In genomic region chr2:25376750-25377621, GRCh38 we compare ENCODE assay signal across 8 cellular contexts. TPM values are rescaled to one million over a fixed set of nuclear protein-coding genes. Genes with fewer than 3 reads are reported as not detected.
A peak's percentile ranks its signal among the peaks of the same experiment; 100 is the strongest.
DNase-seq lines count a peak whose midpoint lies in the region; TF ChIP-seq lines count a peak whose summit lies in the region.

No MANE protein-coding gene starts in this region.

- no peak overlapping the region for H2BK12ac ChIP-seq in H9 (ENCODE audit: insufficient read length, low read depth, low read length)

- peak overlapping the region; percentile 20 to 79 (median 61); a peak in 3 of 7 replicates for H3K27ac Mint-ChIP-seq in H9
- peak overlapping the region; percentile 57 for H3K27ac Mint-ChIP-seq in neural progenitor cell

- H3K4ac ChIP-seq in H9 (ENCODE audit: low read depth, low read length): no peak overlapping the region

- H3K27ac ChIP-seq in H9 (ENCODE audit: insufficient read length, low read depth, low read length) (no peak overlapping the region), neural progenitor cell (no peak overlapping the region), stomach (peak overlapping the region in 4 of 5 donors; percentile 37 to 71 (median 60))

- no peak overlapping the region for H3K56ac ChIP-seq in H9 (ENCODE audit: insufficient read length, low read depth, low read length)

- H3K27me3 Mint-ChIP-seq in H9 (ENCODE audit: low read depth) (peaks cover 41% of the 10 kb centered on the region), neural progenitor cell (ENCODE audit: insufficient read depth, low read depth) (peaks cover 13% of the 10 kb centered on the region)

- no peak overlapping the region for H3K9ac ChIP-seq in H9 (ENCODE audit: extremely low read depth, insufficient read length, low read length)
- H3K9ac ChIP-seq in neural progenitor cell: no peak overlapping the region

- no peaks in the 10 kb centered on the region for H3K23me2 ChIP-seq in H9 (ENCODE audit: insufficient read length, low read depth, low read length, poor library complexity, severe bottlenecking)

- H3K4me1 Mint-ChIP-seq in H9 (peaks cover 21 to 24% of the 10 kb centered on the region in 2 experiments), neural progenitor cell (peaks cover 34% of the 10 kb centered on the region)

- H2AK5ac ChIP-seq in H9 (ENCODE audit: insufficient read length, low read length): no peak overlapping the region

- peak overlapping the region; percentile 39 for H3K4me3 ChIP-seq in fibroblast of the aortic adventitia (ENCODE audit: low read depth, low read length)
- H3K4me3 ChIP-seq in neural progenitor cell: no peak overlapping the region
- H3K4me3 ChIP-seq in stomach: peak overlapping the region; percentile 14 to 39 (median 21)

- H3K18ac ChIP-seq in H9 (ENCODE audit: insufficient read length, low read depth, low read length): peak overlapping the region; percentile 64

- H4K20me1 ChIP-seq in H9 (ENCODE audit: control insufficient read depth, insufficient read depth, insufficient read length) (no peaks in the 10 kb centered on the region), neural progenitor cell (ENCODE audit: low read depth) (no peaks in the 10 kb centered on the region)

- no peak overlapping the region for H4K8ac ChIP-seq in H9 (replicated peaks; ENCODE audit: insufficient read length, low read depth, low read length)

- H3K27me3 ChIP-seq in H9 (ENCODE audit: insufficient read depth, low read length) (no peaks in the 10 kb centered on the region; the same call in 1 of the 2 replicates), neural progenitor cell (peaks cover 4% of the 10 kb centered on the region), stomach (no peaks in the 10 kb centered on the region)

- no peak overlapping the region for H3K23ac ChIP-seq in H9 (ENCODE audit: insufficient read length, low read depth, low read length)

- H2BK5ac ChIP-seq in H9 (ENCODE audit: insufficient read length, low read length): no peak overlapping the region

- no peak for TF ChIP-seq EP300 in stomach (IDR thresholded peaks at IDR 0.05)

- no peak overlapping the region for H2AFZ ChIP-seq in H9 (ENCODE audit: low read length)
- no peak overlapping the region for H2AFZ ChIP-seq in neural progenitor cell (replicated peaks)

- TF ChIP-seq POLR2A in stomach (IDR thresholded peaks at IDR 0.05): no peak

- H2BK120ac ChIP-seq in H9 (ENCODE audit: low read depth, low read length, poor library complexity, severe bottlenecking): no peak overlapping the region

- peaks cover 7 to 11% (median 8%) of the 10 kb centered on the region in 3 experiments; a peak in 6 of 7 replicates for H3K36me3 Mint-ChIP-seq in H9 (ENCODE audit: insufficient read depth in 1 of 3, low read depth in 3 of 3)
- H3K36me3 Mint-ChIP-seq in neural progenitor cell: peaks cover 7% of the 10 kb centered on the region

- H3K4me2 ChIP-seq in H9 (ENCODE audit: insufficient read depth, insufficient read length, low read length): peak overlapping the region; percentile 34
- H3K4me2 ChIP-seq in neural progenitor cell: peak overlapping the region; percentile 46

- H3K9me3 Mint-ChIP-seq in H9 (peaks cover 8 to 11% of the 10 kb centered on the region in 2 experiments; a peak in 4 of 5 replicates), neural progenitor cell (peaks cover 6% of the 10 kb centered on the region)

- H3K36me3 ChIP-seq in neural progenitor cell (no peaks in the 10 kb centered on the region), stomach (no peaks in the 10 kb centered on the region)

- TF ChIP-seq CTCF in H9 (conservative IDR thresholded peaks at IDR 0.05) (peak; percentile 100), fibroblast of the aortic adventitia (IDR thresholded peaks at IDR 0.05; ENCODE audit: insufficient read depth, low read length) (peak; percentile 53), neural progenitor cell (IDR thresholded peaks at IDR 0.05) (peak; percentile 99), stomach (IDR thresholded peaks at IDR 0.05) (peak in 5 of 7 experiments; percentile 40 to 98 (median 94))

- H3K14ac ChIP-seq in H9 (ENCODE audit: insufficient read depth, low read length): peak overlapping the region; percentile 2

- peaks cover 6% of the 10 kb centered on the region for H3F3A ChIP-seq in neural progenitor cell (ENCODE audit: low read depth)

- no peaks in the 10 kb centered on the region for H3K79me1 ChIP-seq in H9 (ENCODE audit: insufficient read depth, low read depth, low read length, poor library complexity, severe bottlenecking)

- no peak overlapping the region for H2BK20ac ChIP-seq in H9 (ENCODE audit: low read depth, low read length, poor library complexity, severe bottlenecking)

- H3K79me2 ChIP-seq in H9 (ENCODE audit: insufficient read depth, low read length): no peaks in the 10 kb centered on the region
- no peaks in the 10 kb centered on the region for H3K79me2 ChIP-seq in neural progenitor cell (ENCODE audit: low read depth)

- intact Hi-C loops in stomach (cut with DNase I; ENCODE audit: low total_unique reads): loop anchor here (10.0 kb wide), 1 partner anchor 148 kb away; no protein-coding TSS in a partner anchor

- peak overlapping the region; percentile 53 to 65 for H3K4me3 Mint-ChIP-seq in H9
- H3K4me3 Mint-ChIP-seq in neural progenitor cell: no peak overlapping the region

- no peak overlapping the region for H3T11ph ChIP-seq in H9 (ENCODE audit: low read length)

- H3K4me1 ChIP-seq in H9 (ENCODE audit: insufficient read depth, low read length) (no peaks in the 10 kb centered on the region), neural progenitor cell (peaks cover 17% of the 10 kb centered on the region), stomach (peaks cover 18 to 47% (median 27%) of the 10 kb centered on the region in 4 donors)

- WGBS in H9 (ENCODE audit: extremely low coverage, insufficient read length, low lambda C conversion rate): no CpG with 5 or more reads among the region's 52 CpGs
- 9 to 27% (median 13%) methylated on average over 27 to 52 of the region's 52 CpGs for WGBS in stomach, 5 donors

- no peak overlapping the region for H2BK15ac ChIP-seq in H9 (ENCODE audit: low read depth, low read length)

- H3K9me3 ChIP-seq in H9 (ENCODE audit: control insufficient read depth, low read depth, low read length): no peaks in the 10 kb centered on the region
- H3K9me3 ChIP-seq in neural progenitor cell (ENCODE audit: low read depth): no peaks in the 10 kb centered on the region
- H3K9me3 ChIP-seq in stomach: no peaks in the 10 kb centered on the region

- DNase-seq in GDM1 (lab: John Stamatoyannopoulos, UW) (peak; percentile 90), H9 (peak; percentile 94), LoVo (ENCODE audit: low spot score) (peak; percentile 89), RPMI8226 (peak; percentile 97), fibroblast of the aortic adventitia (ENCODE audit: low read depth) (peak; percentile 81), neural progenitor cell (ENCODE audit: low spot score) (peak; percentile 94), stomach (peak; percentile 91)
- DNase-seq in activated T-helper 9 cell treated with anti-CD3 and anti-CD28 coated beads, Interleukin-2, amount 50 U/mL, for 16 hours (ENCODE audit: low read depth): peak; percentile 89

- H4K91ac ChIP-seq in H9 (ENCODE audit: insufficient read length, low read depth, low read length): no peak overlapping the region

- no peak overlapping the region for H4K5ac ChIP-seq in H9 (ENCODE audit: insufficient read length, low read depth, low read length)

RNA-seq across cellular contexts. Expression of gene DNMT3A, which starts 35.3 kb away (rescaled TPM):
- total RNA-seq in H9 (2021) (207 and 215 TPM in 2 replicates), fibroblast of the aortic adventitia (ENCODE audit: low replicate concordance) (10.8 and 11.9 TPM in 2 replicates), neural progenitor cell (ENCODE audit: low replicate concordance) (46.5 and 81.1 TPM in 2 replicates), stomach (10 to 100 TPM in 4 of 5 donors, 1 to 10 TPM in 1; 6.4 to 47.4 (median 21.9) TPM)
- 10 to 100 TPM in 1 of 3 donors, 1 to 10 TPM in 2; 3.4 to 10.1 (median 5.1) TPM for polyA plus RNA-seq in stomach

Comparison
In these comparisons a context has a peak if more than half of its experiments do, and no peak if none do; other contexts are left out.
1. H3K27ac ChIP-seq: peak in stomach (4 of 5); none in H9 (single experiment) and neural progenitor cell (single experiment).
2. Peak in every context shown above with its lines, with median percentiles within 50 percentile points of each other: DNase-seq and CTCF ChIP-seq.